Comparison of ENCODE assay signal across 9 cellular contexts in the genomic region with DNA sequence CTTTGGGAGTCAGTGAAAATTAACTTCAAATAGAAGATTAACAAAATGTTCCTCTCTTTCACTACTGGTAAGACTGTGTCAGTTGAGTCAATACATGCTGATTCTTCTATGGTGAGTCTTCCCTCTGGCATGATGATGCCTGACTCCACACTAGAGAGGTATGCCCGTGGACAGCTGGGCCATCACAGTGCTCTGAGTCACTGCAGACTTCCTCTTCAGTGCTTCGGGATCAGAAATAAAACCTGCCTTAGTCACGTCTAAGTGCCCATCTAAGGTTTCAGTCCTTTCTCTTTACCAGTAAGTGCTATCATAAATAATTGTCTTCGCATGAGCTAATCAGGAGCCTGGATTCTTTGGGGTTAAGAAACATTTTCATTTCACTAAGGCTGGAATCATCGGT. TPM values are rescaled to one million over a fixed set of nuclear protein-coding genes. Genes with fewer than 3 reads are reported as not detected.
DNase-seq lines count a peak whose midpoint lies in the region; ATAC-seq and TF ChIP-seq lines count a peak whose summit lies in the region.
"Had no signal": no experiment of that assay in that cellular context is flagged by ENCODE, and none has a peak within 500 bp of the region (broad histone marks: within the 10 kb centered on the region; RNA-seq: fewer than 3 reads in every experiment).

No MANE protein-coding gene starts in this region.

- peak overlapping the region; percentile 81 for H2AFZ ChIP-seq in HCT116 (ENCODE audit: low read depth, low read length, poor library complexity, severe bottlenecking)

- no peaks in the 10 kb centered on the region for H3K79me2 ChIP-seq in HCT116 (ENCODE audit: insufficient read depth, low read length)

- no peaks in the 10 kb centered on the region for H3K36me3 ChIP-seq in HCT116 (ENCODE audit: control insufficient read depth in 1 of 2, insufficient read depth in 2 of 2, low read length in 2 of 2)
- H3K36me3 ChIP-seq in stomach = no peaks in the 10 kb centered on the region

- H3K4me1 ChIP-seq in HCT116 (ENCODE audit: control insufficient read depth in 1 of 2, insufficient read depth in 2 of 2, low read length in 2 of 2) = peaks cover 5 to 41% of the 10 kb centered on the region in 2 experiments; a peak in 3 of 4 replicates
- no peaks in the 10 kb centered on the region for H3K4me1 ChIP-seq in stomach

- intact Hi-C loops in HCT116 (cut with micrococcal nuclease) = loop anchor here (10.0 kb wide), 1 partner anchor 326 kb away; no protein-coding TSS in a partner anchor
- intact Hi-C loops in stomach (cut with DNase I; ENCODE audit: low total_unique reads) = no loop called here

- TF ChIP-seq POLR2A in HCT116 (IDR thresholded peaks at IDR 0.05; ENCODE audit: borderline replicate concordance, extremely low read depth, insufficient read depth, insufficient read length) (no peak), stomach (IDR thresholded peaks at IDR 0.05) (no peak)

- TF ChIP-seq RAD21 in HCT116 (IDR thresholded peaks at IDR 0.05; ENCODE audit: low read depth) = 0 out of 2 replicates have a peak, but pooled peaks have one; percentile 1

- H3K9ac ChIP-seq in HCT116 (ENCODE audit: low read length) = peak overlapping the region; percentile 15

- RAD21 ChIA-PET in HCT116 (lab: Charles Lee; ENCODE audit: low non-redundant PET in 1 of 2, low total read pairs in 2 of 2, uncharacterized antibody in 2 of 2, unreplicated experiment in 2 of 2) = no interaction called here

- CTCF ChIA-PET in HCT116 (lab: Charles Lee) = no interaction called here

- H3K27me3 ChIP-seq in HCT116 (ENCODE audit: insufficient read depth, low read length) (no peaks in the 10 kb centered on the region), stomach (no peaks in the 10 kb centered on the region)

- peak overlapping the region; percentile 23; the same call in 1 of the 2 replicates for H3K27ac ChIP-seq in HCT116 (ENCODE audit: low read depth, low read length)
- peak overlapping the region in 2 of 5 donors; percentile 29 to 47 for H3K27ac ChIP-seq in stomach
- H3K27ac ChIP-seq: dorsolateral prefrontal cortex had no signal

- ATAC-seq in HCT116 = peak; percentile 98
- ATAC-seq in HG03025 (IDR thresholded peaks at IDR 0.05; ENCODE audit: low FRiP score, unreplicated experiment) = no peak
- no peak for ATAC-seq in HG02642 (IDR thresholded peaks at IDR 0.05; ENCODE audit: poor library complexity, unreplicated experiment)

- H3K4me3 ChIP-seq in HCT116 (replicated peaks in 1 of 2; ENCODE audit: low read depth in 1 of 2, low read length in 2 of 2) (peak overlapping the region; percentile 4 to 8; a peak in 2 of 4 replicates), stomach (no peak overlapping the region)
- H3K4me3 ChIP-seq: dorsolateral prefrontal cortex had no signal

- POLR2A ChIA-PET in HCT116 (lab: Charles Lee) = no interaction called here

- H3K9me2 ChIP-seq in HCT116 (ENCODE audit: insufficient read depth) = no peaks in the 10 kb centered on the region

- 61 to 72% (median 66%) methylated on average over 5 of the region's 5 CpGs for WGBS in stomach, 5 donors

- DNase-seq in AG08396 (ENCODE audit: low spot score) (peak; percentile 88), HCT116 (ENCODE audit: low read depth, low spot score) (peak; percentile 93), SW480 (ENCODE audit: low spot score) (peak; percentile 56), iPS-NIHi11 (ENCODE audit: low spot score) (peak; percentile 27), NCI-H1694 (lab: John Stamatoyannopoulos, UW) (no peak), stomach (no peak)

- no peak for TF ChIP-seq EP300 in stomach (IDR thresholded peaks at IDR 0.05)

- no peaks in the 10 kb centered on the region for H4K20me1 ChIP-seq in HCT116 (ENCODE audit: insufficient read depth)

- TF ChIP-seq CTCF in HCT116 (IDR thresholded peaks at IDR 0.05 in 2 of 3, conservative IDR thresholded peaks at IDR 0.05 in 1 of 3; ENCODE audit: borderline replicate concordance in 1 of 3, insufficient read depth in 1 of 3, low read depth in 2 of 3, low read length in 2 of 3) = no peak
- TF ChIP-seq CTCF in stomach (IDR thresholded peaks at IDR 0.05) = no peak

- BruUV-seq in HCT116 (replicated peaks; lab: Mats Ljungman, UMichigan) = no TSS peak

- H3K9me3 ChIP-seq in HCT116 (ENCODE audit: control insufficient read depth in 1 of 2, insufficient read depth in 1 of 2, low read depth in 1 of 2, low read length in 2 of 2) (no peaks in the 10 kb centered on the region), stomach (no peaks in the 10 kb centered on the region)

- peak overlapping the region; percentile 60 for H3K4me2 ChIP-seq in HCT116 (ENCODE audit: low read length)

TF ChIP-seq in HCT116, 20 proteins besides CTCF, POLR2A, EP300 and RAD21 (continues in another document):
- no peak for TF ChIP-seq EGR1 (IDR thresholded peaks at IDR 0.05; ENCODE audit: low read depth)
- TF ChIP-seq, protein P1, sequence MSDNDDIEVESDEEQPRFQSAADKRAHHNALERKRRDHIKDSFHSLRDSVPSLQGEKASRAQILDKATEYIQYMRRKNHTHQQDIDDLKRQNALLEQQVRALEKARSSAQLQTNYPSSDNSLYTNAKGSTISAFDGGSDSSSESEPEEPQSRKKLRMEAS (IDR thresholded peaks at IDR 0.05) = peak; percentile 60
- peak; percentile 96 for TF ChIP-seq CBX3 (IDR thresholded peaks at IDR 0.05; ENCODE audit: low read depth)
- TF ChIP-seq ZNF274 (IDR thresholded peaks at IDR 0.05; ENCODE audit: low read depth, low read length) = no peak
- TF ChIP-seq CEBPB (IDR thresholded peaks at IDR 0.05; ENCODE audit: low read depth) = peak; percentile 72
- peak; percentile 95 for TF ChIP-seq FOSL1 (IDR thresholded peaks at IDR 0.05; ENCODE audit: low read depth)
- peak; percentile 62; the same call in 1 of the 2 replicates for TF ChIP-seq POLR2AphosphoS5 (IDR thresholded peaks at IDR 0.05; ENCODE audit: low read depth, low read length)
- peak; percentile 91 for TF ChIP-seq SP1 (IDR thresholded peaks at IDR 0.05; ENCODE audit: low read depth)
- TF ChIP-seq, protein P2, sequence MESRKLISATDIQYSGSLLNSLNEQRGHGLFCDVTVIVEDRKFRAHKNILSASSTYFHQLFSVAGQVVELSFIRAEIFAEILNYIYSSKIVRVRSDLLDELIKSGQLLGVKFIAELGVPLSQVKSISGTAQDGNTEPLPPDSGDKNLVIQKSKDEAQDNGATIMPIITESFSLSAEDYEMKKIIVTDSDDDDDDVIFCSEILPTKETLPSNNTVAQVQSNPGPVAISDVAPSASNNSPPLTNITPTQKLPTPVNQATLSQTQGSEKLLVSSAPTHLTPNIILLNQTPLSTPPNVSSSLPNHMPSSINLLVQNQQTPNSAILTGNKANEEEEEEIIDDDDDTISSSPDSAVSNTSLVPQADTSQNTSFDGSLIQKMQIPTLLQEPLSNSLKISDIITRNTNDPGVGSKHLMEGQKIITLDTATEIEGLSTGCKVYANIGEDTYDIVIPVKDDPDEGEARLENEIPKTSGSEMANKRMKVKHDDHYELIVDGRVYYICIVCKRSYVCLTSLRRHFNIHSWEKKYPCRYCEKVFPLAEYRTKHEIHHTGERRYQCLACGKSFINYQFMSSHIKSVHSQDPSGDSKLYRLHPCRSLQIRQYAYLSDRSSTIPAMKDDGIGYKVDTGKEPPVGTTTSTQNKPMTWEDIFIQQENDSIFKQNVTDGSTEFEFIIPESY (IDR thresholded peaks at IDR 0.05; ENCODE audit: extremely low read depth, insufficient replicate concordance, low read length) = no peak
- TF ChIP-seq YY1 (IDR thresholded peaks at IDR 0.05; ENCODE audit: extremely low read depth, insufficient replicate concordance, low read depth, low read length) = peak; percentile 73
- TF ChIP-seq, protein P3, sequence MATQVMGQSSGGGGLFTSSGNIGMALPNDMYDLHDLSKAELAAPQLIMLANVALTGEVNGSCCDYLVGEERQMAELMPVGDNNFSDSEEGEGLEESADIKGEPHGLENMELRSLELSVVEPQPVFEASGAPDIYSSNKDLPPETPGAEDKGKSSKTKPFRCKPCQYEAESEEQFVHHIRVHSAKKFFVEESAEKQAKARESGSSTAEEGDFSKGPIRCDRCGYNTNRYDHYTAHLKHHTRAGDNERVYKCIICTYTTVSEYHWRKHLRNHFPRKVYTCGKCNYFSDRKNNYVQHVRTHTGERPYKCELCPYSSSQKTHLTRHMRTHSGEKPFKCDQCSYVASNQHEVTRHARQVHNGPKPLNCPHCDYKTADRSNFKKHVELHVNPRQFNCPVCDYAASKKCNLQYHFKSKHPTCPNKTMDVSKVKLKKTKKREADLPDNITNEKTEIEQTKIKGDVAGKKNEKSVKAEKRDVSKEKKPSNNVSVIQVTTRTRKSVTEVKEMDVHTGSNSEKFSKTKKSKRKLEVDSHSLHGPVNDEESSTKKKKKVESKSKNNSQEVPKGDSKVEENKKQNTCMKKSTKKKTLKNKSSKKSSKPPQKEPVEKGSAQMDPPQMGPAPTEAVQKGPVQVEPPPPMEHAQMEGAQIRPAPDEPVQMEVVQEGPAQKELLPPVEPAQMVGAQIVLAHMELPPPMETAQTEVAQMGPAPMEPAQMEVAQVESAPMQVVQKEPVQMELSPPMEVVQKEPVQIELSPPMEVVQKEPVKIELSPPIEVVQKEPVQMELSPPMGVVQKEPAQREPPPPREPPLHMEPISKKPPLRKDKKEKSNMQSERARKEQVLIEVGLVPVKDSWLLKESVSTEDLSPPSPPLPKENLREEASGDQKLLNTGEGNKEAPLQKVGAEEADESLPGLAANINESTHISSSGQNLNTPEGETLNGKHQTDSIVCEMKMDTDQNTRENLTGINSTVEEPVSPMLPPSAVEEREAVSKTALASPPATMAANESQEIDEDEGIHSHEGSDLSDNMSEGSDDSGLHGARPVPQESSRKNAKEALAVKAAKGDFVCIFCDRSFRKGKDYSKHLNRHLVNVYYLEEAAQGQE (IDR thresholded peaks at IDR 0.05; ENCODE audit: low read depth) = no peak
- peak; percentile 96 for TF ChIP-seq JUND (IDR thresholded peaks at IDR 0.05)
- no peak for TF ChIP-seq EZH2 (IDR thresholded peaks at IDR 0.05)
- TF ChIP-seq ZFX (IDR thresholded peaks at IDR 0.05) = no peak
- TF ChIP-seq SRF (IDR thresholded peaks at IDR 0.05; ENCODE audit: low read depth) = peak; percentile 78; the same call in 1 of the 2 replicates
- TF ChIP-seq ELF1 (IDR thresholded peaks at IDR 0.05; ENCODE audit: borderline replicate concordance, low read depth) = no peak
- TF ChIP-seq, protein P4, sequence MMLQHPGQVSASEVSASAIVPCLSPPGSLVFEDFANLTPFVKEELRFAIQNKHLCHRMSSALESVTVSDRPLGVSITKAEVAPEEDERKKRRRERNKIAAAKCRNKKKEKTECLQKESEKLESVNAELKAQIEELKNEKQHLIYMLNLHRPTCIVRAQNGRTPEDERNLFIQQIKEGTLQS (IDR thresholded peaks at IDR 0.05) = no peak

RNA-seq across cellular contexts. Expression of a gene that starts 1.6 kb away (rescaled TPM):
- total RNA-seq in HCT116 (2021; ENCODE audit: unreplicated experiment) (not detected), stomach (10 to 100 TPM in 2 of 5 donors, 1 to 10 TPM in 2, not detected in 1; 1.8 to 19.6 (median 6.2) TPM)
- not detected in 2 replicates for polyA plus RNA-seq in HCT116 (2012)
- polyA plus RNA-seq in stomach = 1 to 10 TPM in 2 of 3 donors, not detected in 1; 2.0 to 2.2 TPM

RNA-seq across cellular contexts. Expression of a gene that starts 49.1 kb away (rescaled TPM):
- 135 TPM for total RNA-seq in HCT116 (2021; ENCODE audit: unreplicated experiment)
- 43.5 and 74.6 TPM in 2 replicates for polyA plus RNA-seq in HCT116 (2012)
- 100 to 1,000 TPM in 1 of 5 donors, 10 to 100 TPM in 4; 32.1 to 224 (median 47.8) TPM for total RNA-seq in stomach
- polyA plus RNA-seq in stomach = 10 to 100 TPM; 18.8 to 23.0 (median 20.5) TPM

Comparison
In these comparisons a context has a peak if more than half of its experiments do, and no peak if none do; other contexts are left out.
1. DNase-seq: peak in AG08396 (single experiment), HCT116 (single experiment), SW480 (single experiment) and iPS-NIHi11 (single experiment); none in NCI-H1694 (single experiment) and stomach (single experiment).
2. H3K4me3 ChIP-seq: peak in HCT116 (2 of 2); none in stomach (0 of 4).